ENCODE assay signal across 26 cellular contexts in the genomic region with DNA sequence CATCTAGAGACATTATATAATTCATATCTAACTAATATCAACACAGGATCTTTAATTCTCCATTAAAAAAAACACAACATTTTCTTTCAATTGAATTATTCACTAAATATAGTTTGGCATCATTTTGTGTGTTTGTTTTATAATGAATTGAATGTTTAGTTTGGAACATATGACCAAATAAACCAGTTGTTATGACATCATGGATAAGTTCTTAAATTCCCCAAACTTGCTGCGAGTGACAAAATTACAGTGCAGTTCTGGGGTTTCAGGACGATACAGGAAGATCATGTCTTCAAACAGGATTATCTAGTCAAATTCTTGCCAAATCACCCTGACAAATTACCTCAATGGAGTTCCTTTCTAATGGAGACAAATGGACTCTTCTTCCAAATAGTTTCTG.
"Had no signal": no experiment of that assay in that cellular context is flagged by ENCODE, and none has a peak within 500 bp of the region (broad histone marks: within the 10 kb centered on the region; RNA-seq: fewer than 3 reads in every experiment).

No MANE protein-coding gene starts in this region.

- H3K27me3 ChIP-seq: left lung, neutrophil, right atrium auricular region, spleen, testis, tibial artery, upper lobe of right lung had no signal

- H3K4me3 Mint-ChIP-seq: naive thymus-derived CD8-positive, alpha-beta T cell; nephron; neural crest cell; stimulated activated memory B cell treated with anti-CD40 and anti-IgM and Interleukin-4, amounts not matched to agents 10 μg/mL and 1 μg/mL and 100 μg/mL, for 72 hours; stimulated activated naive CD8-positive, alpha-beta T cell treated with anti-CD3 and anti-CD28 coated beads, Interleukin-15, amount 100 ng/mL, for 72 hours had no signal

- H3K36me3 ChIP-seq: left lung, lower lobe of right lung, neutrophil, right atrium auricular region, spleen, tibial artery, upper lobe of right lung had no signal

- H3K4me3 ChIP-seq: left lung, lower lobe of right lung, right atrium auricular region, skin epidermis, spleen, testis, tibial artery, upper lobe of right lung had no signal

- ATAC-seq: left colon; left lung; lower lobe of right lung; naive thymus-derived CD8-positive, alpha-beta T cell; sciatic nerve; stimulated activated memory B cell treated with anti-CD40 and anti-IgM and Interleukin-4, amounts not matched to agents 10 μg/mL and 1 μg/mL and 100 μg/mL, for 72 hours; stimulated activated naive CD8-positive, alpha-beta T cell treated with anti-CD3 and anti-CD28 coated beads, Interleukin-15, amount 100 ng/mL, for 72 hours; upper lobe of right lung had no signal

- H3K9me3 Mint-ChIP-seq: naive thymus-derived CD8-positive, alpha-beta T cell; nephron; neural crest cell; stimulated activated memory B cell treated with anti-CD40 and anti-IgM and Interleukin-4, amounts not matched to agents 10 μg/mL and 1 μg/mL and 100 μg/mL, for 72 hours; stimulated activated naive CD8-positive, alpha-beta T cell treated with anti-CD3 and anti-CD28 coated beads, Interleukin-15, amount 100 ng/mL, for 72 hours had no signal

- FAIRE-seq: keratinocyte, urothelium cell line had no signal

- H3K27ac Mint-ChIP-seq: naive thymus-derived CD8-positive, alpha-beta T cell; nephron; progenitor cell of endocrine pancreas; stimulated activated memory B cell treated with anti-CD40 and anti-IgM and Interleukin-4, amounts not matched to agents 10 μg/mL and 1 μg/mL and 100 μg/mL, for 72 hours; stimulated activated naive CD8-positive, alpha-beta T cell treated with anti-CD3 and anti-CD28 coated beads, Interleukin-15, amount 100 ng/mL, for 72 hours had no signal

- H3K4me1 Mint-ChIP-seq: naive thymus-derived CD8-positive, alpha-beta T cell; stimulated activated memory B cell treated with anti-CD40 and anti-IgM and Interleukin-4, amounts not matched to agents 10 μg/mL and 1 μg/mL and 100 μg/mL, for 72 hours; stimulated activated naive CD8-positive, alpha-beta T cell treated with anti-CD3 and anti-CD28 coated beads, Interleukin-15, amount 100 ng/mL, for 72 hours had no signal

- H3K27ac ChIP-seq: left lung, lower lobe of right lung, neutrophil, right atrium auricular region, skin epidermis, spleen, testis, tibial artery, upper lobe of right lung had no signal

- DNase-seq: hippocampal formation; left colon; left lung; lower lobe of right lung; mammary epithelial cell; mesenchymal stem cell; naive thymus-derived CD8-positive, alpha-beta T cell; occipital lobe; spleen; stimulated activated CD4-positive, alpha-beta T cell treated with anti-CD3 and anti-CD28 coated beads, Interleukin-4, amount 100 ng/mL, for 24 hours; stimulated activated naive CD4-positive, alpha-beta T cell treated with Interleukin-2 at 50 U/mL for 16 hours; stimulated activated naive CD8-positive, alpha-beta T cell treated with anti-CD3 and anti-CD28 coated beads, Interleukin-15, amount 100 ng/mL, for 72 hours; testis; tibial artery; trophoblast cell; upper lobe of right lung had no signal

- H3K36me3 Mint-ChIP-seq: naive thymus-derived CD8-positive, alpha-beta T cell; stimulated activated memory B cell treated with anti-CD40 and anti-IgM and Interleukin-4, amounts not matched to agents 10 μg/mL and 1 μg/mL and 100 μg/mL, for 72 hours had no signal

- H3K27me3 Mint-ChIP-seq: progenitor cell of endocrine pancreas; stimulated activated memory B cell treated with anti-CD40 and anti-IgM and Interleukin-4, amounts not matched to agents 10 μg/mL and 1 μg/mL and 100 μg/mL, for 72 hours; stimulated activated naive CD8-positive, alpha-beta T cell treated with anti-CD3 and anti-CD28 coated beads, Interleukin-15, amount 100 ng/mL, for 72 hours had no signal

- H3K4me1 ChIP-seq: left lung, lower lobe of right lung, right atrium auricular region, spleen, testis, tibial artery, upper lobe of right lung had no signal

- H3K9me3 ChIP-seq: left lung, lower lobe of right lung, neutrophil, right atrium auricular region, spleen, testis, tibial artery, upper lobe of right lung had no signal
